In genomic region chr6:113699239-113699638, GRCh38 we compare ENCODE assay signal across 21 cellular contexts.
"Had no signal": no experiment of that assay in that cellular context is flagged by ENCODE, and none has a peak within 500 bp of the region (broad histone marks: within the 10 kb centered on the region; RNA-seq: fewer than 3 reads in every experiment).

No MANE protein-coding gene starts in this region.

- ATAC-seq: mucosa of descending colon; naive thymus-derived CD4-positive, alpha-beta T cell; natural killer cell treated with Interleukin-12 subunit alpha and Interleukin-12 subunit beta and Interleukin-15 and Interleukin-18, amount 100 ng/mL, for 72 hours; stimulated activated memory B cell treated with anti-CD40 and anti-IgM and Interleukin-4, amounts not matched to agents 10 μg/mL and 1 μg/mL and 100 μg/mL, for 72 hours had no signal

- H3K36me3 Mint-ChIP-seq: mesothelial cell of epicardium; naive thymus-derived CD4-positive, alpha-beta T cell; natural killer cell treated with Interleukin-12 subunit alpha and Interleukin-12 subunit beta and Interleukin-15 and Interleukin-18, amount 100 ng/mL, for 72 hours; stimulated activated memory B cell treated with anti-CD40 and anti-IgM and Interleukin-4, amounts not matched to agents 10 μg/mL and 1 μg/mL and 100 μg/mL, for 72 hours had no signal

- H3K9me3 Mint-ChIP-seq: mesothelial cell of epicardium had no signal

- H3K4me3 Mint-ChIP-seq: mesothelial cell of epicardium; naive thymus-derived CD4-positive, alpha-beta T cell; natural killer cell treated with Interleukin-12 subunit alpha and Interleukin-12 subunit beta and Interleukin-15 and Interleukin-18, amount 100 ng/mL, for 72 hours; stimulated activated memory B cell treated with anti-CD40 and anti-IgM and Interleukin-4, amounts not matched to agents 10 μg/mL and 1 μg/mL and 100 μg/mL, for 72 hours had no signal

- DNase-seq: islet precursor cell; left ventricle myocardium inferior; mesendoderm; mucosa of descending colon; naive thymus-derived CD4-positive, alpha-beta T cell; ovary; right lobe of liver; stimulated activated CD4-positive, alpha-beta T cell treated with anti-CD3 and anti-CD28 coated beads, Interleukin-1b, Interleukin-23, amount 100 ng/mL, for 48 hours; stimulated activated CD4-positive, alpha-beta T cell treated with anti-CD3 and anti-CD28 coated beads, Interleukin-2, amount 100 ng/mL, for 48 hours; stimulated activated CD4-positive, alpha-beta T cell treated with anti-CD3 and anti-CD28 coated beads, Interleukin-4, amount 100 ng/mL, for 4 hours; stimulated activated CD8-positive, alpha-beta memory T cell treated with anti-CD3 and anti-CD28 coated beads, Interleukin-4, amount 100 ng/mL, for 48 hours; stimulated activated naive CD4-positive, alpha-beta T cell treated with Interleukin-2 at 50 U/mL for 16 hours; stomach; testis; thyroid gland; transverse colon; upper lobe of left lung had no signal

- H3K27ac Mint-ChIP-seq: mesothelial cell of epicardium; naive thymus-derived CD4-positive, alpha-beta T cell; natural killer cell treated with Interleukin-12 subunit alpha and Interleukin-12 subunit beta and Interleukin-15 and Interleukin-18, amount 100 ng/mL, for 72 hours; progenitor cell of endocrine pancreas; stimulated activated memory B cell treated with anti-CD40 and anti-IgM and Interleukin-4, amounts not matched to agents 10 μg/mL and 1 μg/mL and 100 μg/mL, for 72 hours had no signal

- H3K4me1 Mint-ChIP-seq: naive thymus-derived CD4-positive, alpha-beta T cell had no signal

- H3K27me3 Mint-ChIP-seq: natural killer cell treated with Interleukin-12 subunit alpha and Interleukin-12 subunit beta and Interleukin-15 and Interleukin-18, amount 100 ng/mL, for 72 hours; stimulated activated memory B cell treated with anti-CD40 and anti-IgM and Interleukin-4, amounts not matched to agents 10 μg/mL and 1 μg/mL and 100 μg/mL, for 72 hours had no signal
